In genomic region chr14:105818712-105819005, GRCh38 we compare ENCODE assay signal across 26 cellular contexts.
A peak's percentile ranks its signal among the peaks of the same experiment; 100 is the strongest.
DNase-seq lines count a peak whose midpoint lies in the region; ATAC-seq, FAIRE-seq and TF ChIP-seq lines count a peak whose summit lies in the region.
"Had no signal": no experiment of that assay in that cellular context is flagged by ENCODE, and none has a peak within 500 bp of the region (broad histone marks: within the 10 kb centered on the region; RNA-seq: fewer than 3 reads in every experiment).

No MANE protein-coding gene starts in this region.

- intact Hi-C loops in GM12878 (cut with micrococcal nuclease; ENCODE audit: unreplicated experiment), result no loop called here

- H2AFZ ChIP-seq in GM12878 (ENCODE audit: control insufficient read depth, low read depth, low read length), result no peak overlapping the region; the same call in 1 of the 2 replicates

- H3K4me2 ChIP-seq in BLaER1 treated with 17β-estradiol and CSF1 and Interleukin-3, amounts not matched to agents 10 nM and 100 nM, result peak overlapping the region; percentile 57 to 97 (median 95)
- peak overlapping the region; percentile 30 for H3K4me2 ChIP-seq in GM12878 (ENCODE audit: control insufficient read depth, insufficient read depth)

- in situ Hi-C loops in GM12878 (cut with MboI), result loop anchor here (25.0 kb wide), 1 partner anchor 469 kb away; no protein-coding TSS in a partner anchor

- peak overlapping the region in 7 of 10 experiments; percentile 27 to 54 (median 44); a peak in 11 of 20 replicates for H3K4me3 ChIP-seq in BLaER1 treated with 17β-estradiol and CSF1 and Interleukin-3, amounts not matched to agents 10 nM and 100 nM
- H3K4me3 ChIP-seq in GM12878, result no peak overlapping the region
- H3K4me3 ChIP-seq: dorsolateral prefrontal cortex, skin epidermis had no signal

- WGBS in GM12878 (ENCODE audit: insufficient coverage, insufficient replicate concordance, low lambda C conversion rate, missing lambda C conversion rate), result no CpG with 5 or more reads among the region's 11 CpGs

- DNase-seq in GM12878 (ENCODE audit: low read depth, low spot score), result no peak
- no peak for DNase-seq in stimulated activated CD4-positive, alpha-beta T cell treated with anti-CD3 and anti-CD28 coated beads, Interleukin-15, amount 100 ng/mL, for 24 hours
- DNase-seq in SIG-M5 (lab: John Stamatoyannopoulos, UW), result no peak
- no peak for DNase-seq in activated naive CD4-positive, alpha-beta T cell treated with Interleukin-2 at 50 U/mL for 16 hours
- no peak for DNase-seq in T-helper 2 cell
- DNase-seq: activated CD8-positive, alpha-beta T cell treated with anti-CD3 and anti-CD28 coated beads for 36 hours; activated naive CD4-positive, alpha-beta T cell; activated T-cell treated with anti-CD3 and anti-CD28 coated beads, Interleukin-2, amount 50 U/mL, for 1 hour; anterior cingulate cortex; central memory CD4-positive, alpha-beta T cell; dorsolateral prefrontal cortex; Karpas-422; left ventricle myocardium superior; NCI-H1048; NCI-H187 treated with DMSO at 0.1 percent for 48 hours; NCI-H226; stimulated activated CD4-positive, alpha-beta T cell treated with anti-CD3 and anti-CD28 coated beads, Interleukin-4, amount 100 ng/mL, for 1 hour had no signal

- peaks cover 22 to 85% (median 75%) of the 10 kb centered on the region in 10 experiments for H3K4me1 ChIP-seq in BLaER1 treated with 17β-estradiol and CSF1 and Interleukin-3, amounts not matched to agents 10 nM and 100 nM
- peaks cover 16% of the 10 kb centered on the region for H3K4me1 ChIP-seq in GM12878 (ENCODE audit: control insufficient read depth, insufficient read depth, low read length)

- peaks cover 11 to 18% (median 15%) of the 10 kb centered on the region in 11 experiments; a peak in 21 of 22 replicates for H3K9me3 ChIP-seq in BLaER1 treated with 17β-estradiol and CSF1 and Interleukin-3, amounts not matched to agents 10 nM and 100 nM (replicated peaks in 1 of 11)
- H3K9me3 ChIP-seq in GM12878 (replicated peaks; ENCODE audit: control insufficient read depth, insufficient read depth, low read length), result no peaks in the 10 kb centered on the region; the same call in 2 of the 3 replicates

- SMC1A ChIA-PET in GM12878 (lab: Charles Lee; ENCODE audit: uncharacterized antibody, unreplicated experiment), result interaction anchor here (1.1 to 2.1 kb wide), 5 partner anchors 11 to 555 kb away, joined by 3 to 18 read pairs (median 3); no protein-coding TSS in a partner anchor

- peak; percentile 37 for ATAC-seq in GM19452 (IDR thresholded peaks at IDR 0.05; ENCODE audit: unreplicated experiment)
- ATAC-seq in HG03159 (IDR thresholded peaks at IDR 0.05; ENCODE audit: unreplicated experiment), result peak; percentile 23
- ATAC-seq in GM12878, result peak; percentile 61
- ATAC-seq: activated CD8-positive, alpha-beta T cell treated with anti-CD3 and anti-CD28 coated beads for 36 hours; left ventricle myocardium superior; Panc1 had no signal

- H3K27ac ChIP-seq in BLaER1 treated with 17β-estradiol and CSF1 and Interleukin-3, amounts not matched to agents 10 nM and 100 nM, result peak overlapping the region in 10 of 11 experiments; percentile 16 to 91 (median 80); a peak in 19 of 22 replicates
- peak overlapping the region; percentile 31 for H3K27ac ChIP-seq in GM12878 (ENCODE audit: control insufficient read depth, insufficient read depth)
- H3K27ac ChIP-seq: C4-2B, dorsolateral prefrontal cortex had no signal

- BruUV-seq in GM12878 (replicated peaks; lab: Mats Ljungman, UMichigan), result no TSS peak

- H3K27me3 ChIP-seq in BLaER1 treated with 17β-estradiol and CSF1 and Interleukin-3, amounts not matched to agents 10 nM and 100 nM, result peaks cover 0 to 15% (median 0%) of the 10 kb centered on the region in 11 experiments; a peak in 2 of 22 replicates
- no peaks in the 10 kb centered on the region for H3K27me3 ChIP-seq in GM12878 (replicated peaks in 1 of 2; ENCODE audit: control insufficient read depth in 2 of 2, insufficient read depth in 2 of 2, low read length in 1 of 2)

- no peak for TF ChIP-seq CTCF in GM12878 (IDR thresholded peaks at IDR 0.05 in 2 of 3, conservative IDR thresholded peaks at IDR 0.05 in 1 of 3; ENCODE audit: control insufficient read depth in 2 of 3, extremely low read depth in 1 of 3, insufficient read depth in 1 of 3, low read depth in 3 of 3, low read length in 3 of 3)

- CTCF ChIA-PET in GM12878 (lab: Yijun Ruan, JAX), result interaction anchor here (1.2 to 1.9 kb wide), 6 partner anchors 9 to 599 kb away, joined by 3 to 7 read pairs (median 4); no protein-coding TSS in a partner anchor

- no peak for TF ChIP-seq RAD21 in GM12878 (IDR thresholded peaks at IDR 0.05; ENCODE audit: insufficient read depth, low read depth, low read length)

- no peak for FAIRE-seq in GM12878 (lab: Jason Lieb, UNC)
- FAIRE-seq: D721Med, HTR-8/SVneo, urothelium cell line had no signal

- no peaks in the 10 kb centered on the region for H3K79me2 ChIP-seq in GM12878 (ENCODE audit: control insufficient read depth, insufficient read depth, low read length)

- no peak for TF ChIP-seq EP300 in GM12878 (IDR thresholded peaks at IDR 0.05; ENCODE audit: borderline replicate concordance in 1 of 2, control insufficient read depth in 1 of 2, low read depth in 2 of 2, low read length in 2 of 2)

- no peaks in the 10 kb centered on the region for H3K36me3 ChIP-seq in BLaER1 treated with 17β-estradiol and CSF1 and Interleukin-3, amounts not matched to agents 10 nM and 100 nM
- no peaks in the 10 kb centered on the region for H3K36me3 ChIP-seq in GM12878 (ENCODE audit: control insufficient read depth in 2 of 2, insufficient read depth in 2 of 2, low read length in 1 of 2)

- no peaks in the 10 kb centered on the region for H4K20me1 ChIP-seq in BLaER1 treated with 17β-estradiol and CSF1 and Interleukin-3, amounts not matched to agents 10 nM and 100 nM
- no peaks in the 10 kb centered on the region for H4K20me1 ChIP-seq in GM12878 (ENCODE audit: control insufficient read depth, insufficient read depth)

- POLR2A ChIA-PET in GM12878 (lab: Charles Lee), result interaction anchor here (1.0 to 1.4 kb wide), 3 partner anchors 39 to 458 kb away, joined by 4 to 6 read pairs (median 6); no protein-coding TSS in a partner anchor

- peak overlapping the region; percentile 7 to 82 (median 70); a peak in 19 of 22 replicates for H3K9ac ChIP-seq in BLaER1 treated with 17β-estradiol and CSF1 and Interleukin-3, amounts not matched to agents 10 nM and 100 nM
- no peak overlapping the region for H3K9ac ChIP-seq in GM12878 (ENCODE audit: control insufficient read depth, insufficient read depth, low read length)

- RAD21 ChIA-PET in GM12878 (lab: Charles Lee; ENCODE audit: unreplicated experiment), result interaction anchor here (0.5 to 2.5 kb wide), 7 partner anchors 10 to 457 kb away, joined by 3 to 20 read pairs (median 3); no protein-coding TSS in a partner anchor

- no peak for TF ChIP-seq POLR2A in GM12878 (IDR thresholded peaks at IDR 0.05; ENCODE audit: low read depth, low read length)

TF ChIP-seq in GM12878, 131 proteins besides CTCF, POLR2A, EP300 and RAD21:
- TF ChIP-seq RFX5 (IDR thresholded peaks at IDR 0.05; ENCODE audit: low read depth, low read length) (no peak), RB1 (IDR thresholded peaks at IDR 0.05; ENCODE audit: borderline replicate concordance) (0 out of 2 replicates have a peak, but pooled peaks have one; percentile 47), NRF1 (conservative IDR thresholded peaks at IDR 0.05; ENCODE audit: low read depth, low read length) (no peak), TCF12 (IDR thresholded peaks at IDR 0.05; ENCODE audit: low read depth, low read length) (peak; percentile 29; the same call in 1 of the 2 replicates), ZNF24 (IDR thresholded peaks at IDR 0.05) (no peak), RAD51 (IDR thresholded peaks at IDR 0.05) (no peak)
TF ChIP-seq in GM12878: peak in this region for 2.
